In the genomic region with DNA sequence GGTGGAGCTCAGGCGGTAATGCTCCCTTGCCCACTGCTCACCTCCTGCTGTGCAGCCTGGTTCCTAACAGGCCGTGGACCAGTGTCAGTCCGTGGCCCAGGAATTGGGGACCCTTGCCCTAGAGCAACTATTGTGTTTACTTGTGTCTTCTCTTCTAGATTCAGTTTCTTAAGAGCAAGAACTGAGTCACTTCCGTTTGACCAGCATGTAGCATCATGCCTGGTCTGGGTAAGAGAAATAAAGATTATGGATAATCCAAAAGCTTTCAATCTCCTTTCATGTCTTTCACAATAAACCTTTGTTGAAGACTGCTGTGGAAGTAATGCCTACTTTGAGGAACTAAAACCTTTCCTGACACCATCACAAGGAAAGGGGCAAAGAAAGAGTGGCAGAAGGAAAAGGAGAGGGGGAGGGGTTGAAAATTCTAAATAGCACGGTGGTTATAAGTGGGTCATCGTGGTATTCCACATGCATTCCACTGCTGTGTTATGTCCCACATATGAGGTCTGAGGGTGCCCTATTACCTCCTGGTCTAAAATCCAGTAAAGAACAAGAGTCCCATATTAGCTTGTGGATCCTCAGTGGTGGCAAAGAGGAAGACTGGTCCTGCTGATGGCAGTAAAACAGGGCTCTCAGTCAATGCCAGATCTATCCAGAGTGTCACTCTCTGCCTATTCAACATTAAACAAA, we compare ENCODE assay signal across 1 cellular context.
TF ChIP-seq lines count a peak whose summit lies in the region.

No MANE protein-coding gene starts in this region.

TF ChIP-seq in SK-N-SH, 30 proteins besides CTCF, POLR2A, EP300 and RAD21:
- TF ChIP-seq IRF3 (IDR thresholded peaks at IDR 0.05; ENCODE audit: low read depth, low read length), result no peak
- no peak for TF ChIP-seq FOXM1 (IDR thresholded peaks at IDR 0.05; ENCODE audit: low read depth)
- TF ChIP-seq, protein P1, sequence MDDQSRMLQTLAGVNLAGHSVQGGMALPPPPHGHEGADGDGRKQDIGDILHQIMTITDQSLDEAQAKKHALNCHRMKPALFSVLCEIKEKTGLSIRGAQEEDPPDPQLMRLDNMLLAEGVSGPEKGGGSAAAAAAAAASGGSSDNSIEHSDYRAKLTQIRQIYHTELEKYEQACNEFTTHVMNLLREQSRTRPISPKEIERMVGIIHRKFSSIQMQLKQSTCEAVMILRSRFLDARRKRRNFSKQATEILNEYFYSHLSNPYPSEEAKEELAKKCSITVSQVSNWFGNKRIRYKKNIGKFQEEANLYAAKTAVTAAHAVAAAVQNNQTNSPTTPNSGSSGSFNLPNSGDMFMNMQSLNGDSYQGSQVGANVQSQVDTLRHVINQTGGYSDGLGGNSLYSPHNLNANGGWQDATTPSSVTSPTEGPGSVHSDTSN (IDR thresholded peaks at IDR 0.05), result no peak
- TF ChIP-seq GABPA (IDR thresholded peaks at IDR 0.05; ENCODE audit: low read depth), result no peak
- TF ChIP-seq NFIC (IDR thresholded peaks at IDR 0.05; ENCODE audit: borderline replicate concordance), result no peak
- TF ChIP-seq TAF1 (IDR thresholded peaks at IDR 0.05; ENCODE audit: borderline replicate concordance, low read depth, low read length), result no peak
- TF ChIP-seq, protein P2, sequence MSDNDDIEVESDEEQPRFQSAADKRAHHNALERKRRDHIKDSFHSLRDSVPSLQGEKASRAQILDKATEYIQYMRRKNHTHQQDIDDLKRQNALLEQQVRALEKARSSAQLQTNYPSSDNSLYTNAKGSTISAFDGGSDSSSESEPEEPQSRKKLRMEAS (IDR thresholded peaks at IDR 0.05; ENCODE audit: low read depth), result no peak
- no peak for TF ChIP-seq CHD2 (IDR thresholded peaks at IDR 0.05; ENCODE audit: low read length, partially characterized antibody)
- TF ChIP-seq YY1 (IDR thresholded peaks at IDR 0.05; ENCODE audit: low read depth), result no peak
- TF ChIP-seq MEF2A (IDR thresholded peaks at IDR 0.05; ENCODE audit: borderline replicate concordance, low read depth), result no peak
- no peak for TF ChIP-seq REST (IDR thresholded peaks at IDR 0.05; ENCODE audit: low read depth, low read length)
